In the genomic region with DNA sequence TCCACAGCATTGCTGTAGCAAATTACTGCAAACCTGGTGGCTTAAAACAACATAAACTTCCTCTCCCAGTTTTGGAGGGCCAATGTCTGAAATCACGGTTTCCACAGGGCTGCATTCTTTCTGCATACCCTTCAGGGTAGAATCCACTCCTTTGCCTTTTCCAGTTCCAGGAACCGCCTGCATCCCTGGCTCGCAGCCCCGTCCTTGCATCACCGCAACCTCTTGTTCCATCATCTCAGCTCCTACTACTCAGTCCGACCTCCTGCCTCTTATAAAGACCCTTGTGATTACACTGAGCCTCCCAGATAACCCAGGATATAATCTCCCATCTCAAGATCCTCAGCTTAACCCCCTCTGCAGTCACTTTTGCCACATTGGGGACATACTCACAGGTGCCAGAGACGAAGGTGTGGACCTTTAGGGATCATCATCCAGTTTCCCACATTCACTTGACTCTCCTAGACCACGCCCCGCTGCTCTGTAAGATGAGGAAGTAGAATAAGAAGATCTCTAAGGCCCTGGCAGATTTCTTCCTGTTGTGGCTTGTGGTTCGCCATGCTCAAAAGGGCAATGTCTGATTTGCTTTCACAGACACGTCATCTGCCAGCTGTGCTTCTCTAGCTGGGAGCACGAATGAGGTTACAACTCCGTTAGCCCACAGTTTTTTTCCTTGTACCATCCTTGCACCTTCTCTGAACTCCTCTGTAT, we compare ENCODE assay signal across 9 cellular contexts.
DNase-seq lines count a peak whose midpoint lies in the region; ATAC-seq and TF ChIP-seq lines count a peak whose summit lies in the region.
"Had no signal": no experiment of that assay in that cellular context is flagged by ENCODE, and none has a peak within 500 bp of the region (broad histone marks: within the 10 kb centered on the region; RNA-seq: fewer than 3 reads in every experiment).

No MANE protein-coding gene starts in this region.

- intact Hi-C loops in ovary (cut with DNase I): no loop called here

- no peaks in the 10 kb centered on the region for H3K27me3 ChIP-seq in ovary
- H3K27me3 ChIP-seq: pancreas had no signal

- TF ChIP-seq EP300 in ovary (IDR thresholded peaks at IDR 0.05): no peak

- TF ChIP-seq POLR2A in ovary (IDR thresholded peaks at IDR 0.05): no peak

- no peak overlapping the region for H3K27ac ChIP-seq in ovary
- H3K27ac ChIP-seq: pancreas had no signal

- DNase-seq in CMK (ENCODE audit: low read depth): peak; percentile 29
- peak; percentile 29 for DNase-seq in SW480 (ENCODE audit: low spot score)
- peak; percentile 11 for DNase-seq in choroid plexus epithelial cell (ENCODE audit: low read depth)
- DNase-seq in stimulated activated CD8-positive, alpha-beta memory T cell treated with anti-CD3 and anti-CD28 coated beads, Interleukin-15, amount 100 ng/mL, for 1 hour (ENCODE audit: low read depth): peak; percentile 1
- DNase-seq in GOT3 (lab: John Stamatoyannopoulos, UW): no peak
- no peak for DNase-seq in DMS114 treated with DMSO at 0.1 percent for 48 hours (lab: John Stamatoyannopoulos, UW; ENCODE audit: unreplicated experiment)
- no peak for DNase-seq in ovary
- DNase-seq: pancreas had no signal

- no peak for TF ChIP-seq CTCF in choroid plexus epithelial cell (conservative IDR thresholded peaks at IDR 0.05; ENCODE audit: low read depth, low read length)
- no peak for TF ChIP-seq CTCF in ovary (IDR thresholded peaks at IDR 0.05)

- 77 to 83% (median 80%) methylated on average over 13 of the region's 13 CpGs for WGBS in ovary, 3 donors

- no peaks in the 10 kb centered on the region for H3K36me3 ChIP-seq in ovary
- H3K36me3 ChIP-seq: pancreas had no signal

- H3K4me3 ChIP-seq in choroid plexus epithelial cell (ENCODE audit: low read depth, low read length) (no peak overlapping the region), ovary (no peak overlapping the region)
- H3K4me3 ChIP-seq: pancreas had no signal

- peak; percentile 76 for ATAC-seq in HG02759 (IDR thresholded peaks at IDR 0.05; ENCODE audit: unreplicated experiment)

- no peaks in the 10 kb centered on the region for H3K9me3 ChIP-seq in ovary
- H3K9me3 ChIP-seq: pancreas had no signal

- no peaks in the 10 kb centered on the region for H3K4me1 ChIP-seq in ovary (ENCODE audit: insufficient read depth)
- H3K4me1 ChIP-seq: pancreas had no signal

Comparison
In these comparisons a context has a peak if more than half of its experiments do, and no peak if none do; other contexts are left out.
1. DNase-seq: peak in CMK (single experiment), SW480 (single experiment), choroid plexus epithelial cell (single experiment) and stimulated activated CD8-positive, alpha-beta memory T cell treated with anti-CD3 and anti-CD28 coated beads, Interleukin-15, amount 100 ng/mL, for 1 hour (single experiment); none in GOT3 (single experiment), DMS114 treated with DMSO at 0.1 percent for 48 hours (single experiment) and ovary (0 of 5).